2 cellular contexts compared by ENCODE assay signal in the genomic region with DNA sequence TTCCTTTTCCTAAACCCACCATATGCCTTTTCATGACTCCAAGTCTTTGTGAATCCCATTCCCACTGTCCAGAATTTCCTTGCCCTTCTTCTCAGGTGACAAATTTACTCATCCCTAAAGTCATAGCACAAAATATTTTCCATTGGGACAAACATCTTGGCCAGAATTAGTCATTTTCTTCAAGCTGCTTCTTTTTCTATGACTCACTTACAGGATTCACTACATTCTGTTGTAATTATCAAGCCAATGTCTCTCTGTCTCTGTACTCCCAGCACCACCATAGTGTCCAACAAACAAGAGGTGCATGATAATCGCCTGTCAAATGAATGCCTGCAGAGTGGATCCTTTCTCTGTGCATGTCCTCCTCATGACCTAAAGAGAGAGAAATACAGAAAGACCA.
TF ChIP-seq lines count a peak whose summit lies in the region.

No MANE protein-coding gene starts in this region.

TF ChIP-seq in HCT116, 20 proteins besides CTCF, POLR2A, EP300 and RAD21 (continued from another document):
- TF ChIP-seq, protein P1, sequence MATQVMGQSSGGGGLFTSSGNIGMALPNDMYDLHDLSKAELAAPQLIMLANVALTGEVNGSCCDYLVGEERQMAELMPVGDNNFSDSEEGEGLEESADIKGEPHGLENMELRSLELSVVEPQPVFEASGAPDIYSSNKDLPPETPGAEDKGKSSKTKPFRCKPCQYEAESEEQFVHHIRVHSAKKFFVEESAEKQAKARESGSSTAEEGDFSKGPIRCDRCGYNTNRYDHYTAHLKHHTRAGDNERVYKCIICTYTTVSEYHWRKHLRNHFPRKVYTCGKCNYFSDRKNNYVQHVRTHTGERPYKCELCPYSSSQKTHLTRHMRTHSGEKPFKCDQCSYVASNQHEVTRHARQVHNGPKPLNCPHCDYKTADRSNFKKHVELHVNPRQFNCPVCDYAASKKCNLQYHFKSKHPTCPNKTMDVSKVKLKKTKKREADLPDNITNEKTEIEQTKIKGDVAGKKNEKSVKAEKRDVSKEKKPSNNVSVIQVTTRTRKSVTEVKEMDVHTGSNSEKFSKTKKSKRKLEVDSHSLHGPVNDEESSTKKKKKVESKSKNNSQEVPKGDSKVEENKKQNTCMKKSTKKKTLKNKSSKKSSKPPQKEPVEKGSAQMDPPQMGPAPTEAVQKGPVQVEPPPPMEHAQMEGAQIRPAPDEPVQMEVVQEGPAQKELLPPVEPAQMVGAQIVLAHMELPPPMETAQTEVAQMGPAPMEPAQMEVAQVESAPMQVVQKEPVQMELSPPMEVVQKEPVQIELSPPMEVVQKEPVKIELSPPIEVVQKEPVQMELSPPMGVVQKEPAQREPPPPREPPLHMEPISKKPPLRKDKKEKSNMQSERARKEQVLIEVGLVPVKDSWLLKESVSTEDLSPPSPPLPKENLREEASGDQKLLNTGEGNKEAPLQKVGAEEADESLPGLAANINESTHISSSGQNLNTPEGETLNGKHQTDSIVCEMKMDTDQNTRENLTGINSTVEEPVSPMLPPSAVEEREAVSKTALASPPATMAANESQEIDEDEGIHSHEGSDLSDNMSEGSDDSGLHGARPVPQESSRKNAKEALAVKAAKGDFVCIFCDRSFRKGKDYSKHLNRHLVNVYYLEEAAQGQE (IDR thresholded peaks at IDR 0.05; ENCODE audit: low read depth) = no peak
- TF ChIP-seq SRF (IDR thresholded peaks at IDR 0.05; ENCODE audit: low read depth) (0 out of 2 replicates have a peak, but pooled peaks have one; percentile 50), ZNF274 (IDR thresholded peaks at IDR 0.05; ENCODE audit: low read depth, low read length) (no peak), EZH2phosphoT487 (IDR thresholded peaks at IDR 0.05; ENCODE audit: borderline replicate concordance) (no peak), ZFX (IDR thresholded peaks at IDR 0.05) (no peak), SIN3A (IDR thresholded peaks at IDR 0.05; ENCODE audit: low read depth) (peak; percentile 51; the same call in 1 of the 2 replicates), EGR1 (IDR thresholded peaks at IDR 0.05; ENCODE audit: low read depth) (peak; percentile 50; the same call in 1 of the 2 replicates), FOSL1 (IDR thresholded peaks at IDR 0.05; ENCODE audit: low read depth) (peak; percentile 91), SP1 (IDR thresholded peaks at IDR 0.05; ENCODE audit: low read depth) (peak; percentile 81), CEBPB (IDR thresholded peaks at IDR 0.05; ENCODE audit: low read depth) (peak; percentile 38; the same call in 1 of the 2 replicates), TCF7L2 (IDR thresholded peaks at IDR 0.05; ENCODE audit: borderline replicate concordance, extremely low read depth, insufficient read depth, insufficient read length) (no peak)
- TF ChIP-seq, protein P2, sequence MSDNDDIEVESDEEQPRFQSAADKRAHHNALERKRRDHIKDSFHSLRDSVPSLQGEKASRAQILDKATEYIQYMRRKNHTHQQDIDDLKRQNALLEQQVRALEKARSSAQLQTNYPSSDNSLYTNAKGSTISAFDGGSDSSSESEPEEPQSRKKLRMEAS (IDR thresholded peaks at IDR 0.05) = no peak
- TF ChIP-seq, protein P3, sequence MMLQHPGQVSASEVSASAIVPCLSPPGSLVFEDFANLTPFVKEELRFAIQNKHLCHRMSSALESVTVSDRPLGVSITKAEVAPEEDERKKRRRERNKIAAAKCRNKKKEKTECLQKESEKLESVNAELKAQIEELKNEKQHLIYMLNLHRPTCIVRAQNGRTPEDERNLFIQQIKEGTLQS (IDR thresholded peaks at IDR 0.05) = no peak

TF ChIP-seq in WTC11, 78 proteins besides CTCF, POLR2A, EP300 and RAD21 (continued from another document):
- TF ChIP-seq, protein P4, sequence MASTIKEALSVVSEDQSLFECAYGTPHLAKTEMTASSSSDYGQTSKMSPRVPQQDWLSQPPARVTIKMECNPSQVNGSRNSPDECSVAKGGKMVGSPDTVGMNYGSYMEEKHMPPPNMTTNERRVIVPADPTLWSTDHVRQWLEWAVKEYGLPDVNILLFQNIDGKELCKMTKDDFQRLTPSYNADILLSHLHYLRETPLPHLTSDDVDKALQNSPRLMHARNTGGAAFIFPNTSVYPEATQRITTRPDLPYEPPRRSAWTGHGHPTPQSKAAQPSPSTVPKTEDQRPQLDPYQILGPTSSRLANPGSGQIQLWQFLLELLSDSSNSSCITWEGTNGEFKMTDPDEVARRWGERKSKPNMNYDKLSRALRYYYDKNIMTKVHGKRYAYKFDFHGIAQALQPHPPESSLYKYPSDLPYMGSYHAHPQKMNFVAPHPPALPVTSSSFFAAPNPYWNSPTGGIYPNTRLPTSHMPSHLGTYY (CRISPR knock-in tag; IDR thresholded peaks at IDR 0.05) = no peak
- no peak for TF ChIP-seq HMGA2 (CRISPR knock-in tag; IDR thresholded peaks at IDR 0.05)
- no peak for TF ChIP-seq FOXJ3 (CRISPR knock-in tag; IDR thresholded peaks at IDR 0.05; ENCODE audit: borderline replicate concordance)
- TF ChIP-seq, protein P5, sequence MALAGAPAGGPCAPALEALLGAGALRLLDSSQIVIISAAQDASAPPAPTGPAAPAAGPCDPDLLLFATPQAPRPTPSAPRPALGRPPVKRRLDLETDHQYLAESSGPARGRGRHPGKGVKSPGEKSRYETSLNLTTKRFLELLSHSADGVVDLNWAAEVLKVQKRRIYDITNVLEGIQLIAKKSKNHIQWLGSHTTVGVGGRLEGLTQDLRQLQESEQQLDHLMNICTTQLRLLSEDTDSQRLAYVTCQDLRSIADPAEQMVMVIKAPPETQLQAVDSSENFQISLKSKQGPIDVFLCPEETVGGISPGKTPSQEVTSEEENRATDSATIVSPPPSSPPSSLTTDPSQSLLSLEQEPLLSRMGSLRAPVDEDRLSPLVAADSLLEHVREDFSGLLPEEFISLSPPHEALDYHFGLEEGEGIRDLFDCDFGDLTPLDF (CRISPR knock-in tag; IDR thresholded peaks at IDR 0.05) = no peak
- TF ChIP-seq, protein P6, sequence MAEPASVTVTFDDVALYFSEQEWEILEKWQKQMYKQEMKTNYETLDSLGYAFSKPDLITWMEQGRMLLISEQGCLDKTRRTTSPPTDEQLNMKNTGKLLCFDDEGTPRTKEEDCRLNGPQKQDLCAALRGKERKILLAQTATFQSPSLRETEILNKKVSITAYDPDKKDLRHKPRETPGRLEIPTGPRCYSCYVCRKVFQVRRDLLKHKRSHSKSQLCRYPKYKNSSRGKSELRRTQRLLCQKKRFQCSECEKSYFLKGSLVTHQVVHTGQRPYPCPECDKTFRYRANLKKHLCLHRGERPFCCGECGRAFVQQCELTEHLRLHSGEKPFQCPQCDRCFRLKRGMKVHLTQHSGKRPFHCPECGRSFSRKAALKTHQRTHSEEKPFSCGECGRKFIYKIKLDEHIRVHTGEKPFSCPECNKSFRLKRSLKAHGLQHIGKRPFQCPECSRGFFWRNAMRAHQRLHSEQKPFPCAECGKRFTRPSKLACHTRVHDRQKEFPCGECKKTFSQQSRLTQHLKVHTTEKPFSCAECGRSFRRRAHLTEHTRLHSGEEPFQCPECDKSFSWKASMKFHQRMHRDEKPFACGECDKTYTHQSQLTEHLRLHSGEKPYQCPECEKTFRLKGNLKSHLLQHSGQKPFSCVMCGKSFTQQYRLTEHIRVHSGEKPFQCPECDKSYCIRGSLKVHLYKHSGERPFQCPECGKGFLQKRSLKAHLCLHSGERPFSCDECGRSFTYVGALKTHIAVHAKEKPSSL (CRISPR knock-in tag; conservative IDR thresholded peaks at IDR 0.05) = no peak
- TF ChIP-seq, protein P7, sequence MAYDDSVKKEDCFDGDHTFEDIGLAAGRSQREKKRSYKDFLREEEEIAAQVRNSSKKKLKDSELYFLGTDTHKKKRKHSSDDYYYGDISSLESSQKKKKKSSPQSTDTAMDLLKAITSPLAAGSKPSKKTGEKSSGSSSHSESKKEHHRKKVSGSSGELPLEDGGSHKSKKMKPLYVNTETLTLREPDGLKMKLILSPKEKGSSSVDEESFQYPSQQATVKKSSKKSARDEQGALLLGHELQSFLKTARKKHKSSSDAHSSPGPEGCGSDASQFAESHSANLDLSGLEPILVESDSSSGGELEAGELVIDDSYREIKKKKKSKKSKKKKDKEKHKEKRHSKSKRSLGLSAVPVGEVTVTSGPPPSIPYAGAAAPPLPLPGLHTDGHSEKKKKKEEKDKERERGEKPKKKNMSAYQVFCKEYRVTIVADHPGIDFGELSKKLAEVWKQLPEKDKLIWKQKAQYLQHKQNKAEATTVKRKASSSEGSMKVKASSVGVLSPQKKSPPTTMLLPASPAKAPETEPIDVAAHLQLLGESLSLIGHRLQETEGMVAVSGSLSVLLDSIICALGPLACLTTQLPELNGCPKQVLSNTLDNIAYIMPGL (CRISPR knock-in tag; IDR thresholded peaks at IDR 0.05) = no peak
- TF ChIP-seq, protein P8, sequence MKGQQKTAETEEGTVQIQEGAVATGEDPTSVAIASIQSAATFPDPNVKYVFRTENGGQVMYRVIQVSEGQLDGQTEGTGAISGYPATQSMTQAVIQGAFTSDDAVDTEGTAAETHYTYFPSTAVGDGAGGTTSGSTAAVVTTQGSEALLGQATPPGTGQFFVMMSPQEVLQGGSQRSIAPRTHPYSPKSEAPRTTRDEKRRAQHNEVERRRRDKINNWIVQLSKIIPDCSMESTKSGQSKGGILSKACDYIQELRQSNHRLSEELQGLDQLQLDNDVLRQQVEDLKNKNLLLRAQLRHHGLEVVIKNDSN (CRISPR knock-in tag; IDR thresholded peaks at IDR 0.05) = no peak
- TF ChIP-seq IRF2 (CRISPR knock-in tag; IDR thresholded peaks at IDR 0.05; ENCODE audit: borderline replicate concordance, low read depth) = no peak
- TF ChIP-seq, protein P9, sequence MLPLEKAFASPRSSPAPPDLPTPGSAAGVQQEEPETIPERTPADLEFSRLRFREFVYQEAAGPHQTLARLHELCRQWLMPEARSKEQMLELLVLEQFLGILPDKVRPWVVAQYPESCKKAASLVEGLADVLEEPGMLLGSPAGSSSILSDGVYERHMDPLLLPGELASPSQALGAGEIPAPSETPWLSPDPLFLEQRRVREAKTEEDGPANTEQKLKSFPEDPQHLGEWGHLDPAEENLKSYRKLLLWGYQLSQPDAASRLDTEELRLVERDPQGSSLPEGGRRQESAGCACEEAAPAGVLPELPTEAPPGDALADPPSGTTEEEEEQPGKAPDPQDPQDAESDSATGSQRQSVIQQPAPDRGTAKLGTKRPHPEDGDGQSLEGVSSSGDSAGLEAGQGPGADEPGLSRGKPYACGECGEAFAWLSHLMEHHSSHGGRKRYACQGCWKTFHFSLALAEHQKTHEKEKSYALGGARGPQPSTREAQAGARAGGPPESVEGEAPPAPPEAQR (CRISPR knock-in tag; IDR thresholded peaks at IDR 0.05) = no peak
